8 cellular contexts compared by ENCODE assay signal in genomic region chr15:40906101-40906946, GRCh38. TPM values are rescaled to one million over a fixed set of nuclear protein-coding genes. Genes with fewer than 3 reads are reported as not detected.
DNase-seq lines count a peak whose midpoint lies in the region; ATAC-seq and TF ChIP-seq lines count a peak whose summit lies in the region.

No MANE protein-coding gene starts in this region.

- H3K36me3 Mint-ChIP-seq in activated naive CD4-positive, alpha-beta T cell treated with anti-CD3 and anti-CD28 coated beads for 36 hours (ENCODE audit: low read depth): peaks cover 5% of the 10 kb centered on the region

- WGBS in GM23248 (ENCODE audit: low coverage in 1 of 2, low lambda C conversion rate in 2 of 2, missing lambda C conversion rate in 2 of 2), 2 experiments: 2% methylated on average over 33 to 34 of the region's 35 CpGs
- WGBS in suprapubic skin: 9% methylated on average over 9 of the region's 35 CpGs

- in situ Hi-C loops in GM23248 (cut with MboI): loop anchor here (10.0 kb wide), 1 partner anchor 118 kb away; no protein-coding TSS in a partner anchor

- H3K9me3 Mint-ChIP-seq in activated naive CD4-positive, alpha-beta T cell treated with anti-CD3 and anti-CD28 coated beads for 36 hours: no peaks in the 10 kb centered on the region

- H3K4me3 Mint-ChIP-seq in activated naive CD4-positive, alpha-beta T cell treated with anti-CD3 and anti-CD28 coated beads for 36 hours: peak overlapping the region; percentile 73

- H2AFZ ChIP-seq in GM23248: peak overlapping the region; percentile 49

- H3K4me1 ChIP-seq in GM23248 (ENCODE audit: insufficient read depth) (peaks cover 24% of the 10 kb centered on the region), suprapubic skin (peaks cover 59% of the 10 kb centered on the region)

- no peaks in the 10 kb centered on the region for H4K20me1 ChIP-seq in GM23248 (ENCODE audit: insufficient read depth)

- H3K4me1 Mint-ChIP-seq in activated naive CD4-positive, alpha-beta T cell treated with anti-CD3 and anti-CD28 coated beads for 36 hours (ENCODE audit: low read depth): peaks cover 21% of the 10 kb centered on the region

- TF ChIP-seq CTCF in omental fat pad (IDR thresholded peaks at IDR 0.05) (peak in 1 of 3 donors; percentile 33), suprapubic skin (IDR thresholded peaks at IDR 0.05) (peak; percentile 43 to 87)

- peak; percentile 75 for ATAC-seq in omental fat pad (ENCODE audit: low FRiP score)

- peak overlapping the region; percentile 79 for H3K4me2 ChIP-seq in GM23248 (ENCODE audit: unreplicated experiment)

- DNase-seq in DMS153 (lab: John Stamatoyannopoulos, UW): peak; percentile 78
- peak; percentile 97 for DNase-seq in GM23248
- DNase-seq in LoVo (ENCODE audit: low spot score): peak; percentile 91
- DNase-seq in SHP77 treated with DMSO at 0.1 percent for 48 hours (lab: John Stamatoyannopoulos, UW): peak; percentile 92
- DNase-seq in activated naive CD4-positive, alpha-beta T cell treated with anti-CD3 and anti-CD28 coated beads for 36 hours: peak; percentile 87
- DNase-seq in germinal center (ENCODE audit: low spot score): peak; percentile 88
- DNase-seq in omental fat pad (ENCODE audit: low spot score): peak; percentile 65
- DNase-seq in suprapubic skin (ENCODE audit: low spot score in 2 of 2): peak; percentile 91

- H3K9me3 ChIP-seq in GM23248 (ENCODE audit: low read depth) (no peaks in the 10 kb centered on the region), suprapubic skin (no peaks in the 10 kb centered on the region)

- intact Hi-C loops in activated naive CD4-positive, alpha-beta T cell treated with anti-CD3 and anti-CD28 coated beads for 36 hours (cut with micrococcal nuclease): loop anchor here (1.0 to 5.0 kb wide), 2 partner anchors 376 to 426 kb away; partner anchors contain the start of genes NUSAP1 and OIP5

- H3K27ac ChIP-seq in GM23248: peak overlapping the region; percentile 75
- H3K27ac ChIP-seq in suprapubic skin: peak overlapping the region; percentile 78

- no peak for TF ChIP-seq POLR2A in suprapubic skin (IDR thresholded peaks at IDR 0.05)

- H3K4me3 ChIP-seq in GM23248 (peak overlapping the region; percentile 63), suprapubic skin (peak overlapping the region; percentile 43)

- H3K27me3 Mint-ChIP-seq in activated naive CD4-positive, alpha-beta T cell treated with anti-CD3 and anti-CD28 coated beads for 36 hours (ENCODE audit: low read depth): no peaks in the 10 kb centered on the region

- peak overlapping the region; percentile 24 for H3K27ac Mint-ChIP-seq in activated naive CD4-positive, alpha-beta T cell treated with anti-CD3 and anti-CD28 coated beads for 36 hours

- H3K36me3 ChIP-seq in GM23248 (ENCODE audit: low read depth) (no peaks in the 10 kb centered on the region; the same call in 1 of the 2 replicates), suprapubic skin (peaks cover 27% of the 10 kb centered on the region)

- no peaks in the 10 kb centered on the region for H3K27me3 ChIP-seq in GM23248 (replicated peaks; ENCODE audit: insufficient read depth)
- no peaks in the 10 kb centered on the region for H3K27me3 ChIP-seq in suprapubic skin

- peaks cover 6% of the 10 kb centered on the region for H3K79me2 ChIP-seq in GM23248 (ENCODE audit: insufficient read depth)

- no peak for TF ChIP-seq EP300 in suprapubic skin (IDR thresholded peaks at IDR 0.05)

- CTCF ChIA-PET in activated naive CD4-positive, alpha-beta T cell treated with anti-CD3 and anti-CD28 coated beads for 36 hours (lab: Charles Lee): interaction anchor here (0.5 to 15.7 kb wide), 25 partner anchors 10 to 290 kb away, joined by 3 to 393 read pairs (median 4); partner anchors contain the start of genes CHAC1, DLL4 and VPS18

- H3K9me2 ChIP-seq in GM23248 (ENCODE audit: insufficient read depth): no peaks in the 10 kb centered on the region

- H3F3A ChIP-seq in GM23248 (ENCODE audit: insufficient read depth): peaks cover 28% of the 10 kb centered on the region

- H3K9ac ChIP-seq in GM23248: peak overlapping the region; percentile 72

RNA-seq across cellular contexts. Expression of gene VPS18, which starts 12.1 kb away (rescaled TPM):
- total RNA-seq in GM23248 (2014; rRNA removed; shearing (Covaris generic)): 30.4 and 32.7 TPM in 2 replicates
- 15.8 and 16.4 TPM in 2 replicates for polyA plus RNA-seq in GM23248 (2016; fragmentation: Nextera tagmentation; extraction: Ambion mirVana)
- 1 to 10 TPM; 3.3 to 3.4 TPM for total RNA-seq in activated naive CD4-positive, alpha-beta T cell treated with anti-CD3 and anti-CD28 coated beads for 36 hours
- total RNA-seq in omental fat pad (10 to 100 TPM; 25.2 to 32.9 (median 28.9) TPM), suprapubic skin (10 to 100 TPM; 15.0 to 24.9 (median 19.7) TPM)

RNA-seq across cellular contexts. Expression of gene DLL4, which starts 22.8 kb away (rescaled TPM):
- not detected in 2 replicates for total RNA-seq in GM23248 (2014; rRNA removed; shearing (Covaris generic))
- not detected in 2 replicates for polyA plus RNA-seq in GM23248 (2016; fragmentation: Nextera tagmentation; extraction: Ambion mirVana)
- total RNA-seq in activated naive CD4-positive, alpha-beta T cell treated with anti-CD3 and anti-CD28 coated beads for 36 hours: under 1 TPM in 1 of 2 experiments, not detected in 1; 0.14 TPM
- total RNA-seq in omental fat pad: 10 to 100 TPM in 2 of 4 donors, 1 to 10 TPM in 2; 5.8 to 27.6 (median 10.1) TPM
- 1 to 10 TPM in 3 of 4 donors, under 1 TPM in 1; 0.47 to 5.3 (median 2.6) TPM for total RNA-seq in suprapubic skin

RNA-seq across cellular contexts. Expression of gene RHOV, which starts 32.3 kb away (rescaled TPM):
- not detected in 2 replicates for total RNA-seq in GM23248 (2014; rRNA removed; shearing (Covaris generic))
- polyA plus RNA-seq in GM23248 (2016; fragmentation: Nextera tagmentation; extraction: Ambion mirVana): not detected in 2 replicates
- under 1 TPM in 1 of 2 experiments, not detected in 1; 0.22 TPM for total RNA-seq in activated naive CD4-positive, alpha-beta T cell treated with anti-CD3 and anti-CD28 coated beads for 36 hours
- total RNA-seq in omental fat pad: not detected
- total RNA-seq in suprapubic skin: 10 to 100 TPM; 46.9 to 96.3 (median 79.7) TPM

RNA-seq across cellular contexts. Expression of gene CHAC1, which starts 46.9 kb away (rescaled TPM):
- 65.8 and 74.4 TPM in 2 replicates for total RNA-seq in GM23248 (2014; rRNA removed; shearing (Covaris generic))
- polyA plus RNA-seq in GM23248 (2016; fragmentation: Nextera tagmentation; extraction: Ambion mirVana): 43.8 and 47.2 TPM in 2 replicates
- 10 to 100 TPM; 19.8 to 20.2 TPM for total RNA-seq in activated naive CD4-positive, alpha-beta T cell treated with anti-CD3 and anti-CD28 coated beads for 36 hours
- total RNA-seq in omental fat pad: 10 to 100 TPM in 2 of 4 donors, 1 to 10 TPM in 1, under 1 TPM in 1; 0.63 to 63.6 (median 13.4) TPM
- 1 to 10 TPM in 3 of 4 donors, not detected in 1; 2.6 to 10.0 (median 3.3) TPM for total RNA-seq in suprapubic skin

Comparison
In these comparisons a context has a peak if more than half of its experiments do, and no peak if none do; other contexts are left out.
1. Peak in every context shown above with its lines: DNase-seq, ATAC-seq, H3K4me3 ChIP-seq and H3K27ac ChIP-seq.
2. RNA of gene RHOV, which starts 32.3 kb away (total RNA-seq): 46.9 to 96.3 TPM in suprapubic skin; 0.22 TPM in activated naive CD4-positive, alpha-beta T cell treated with anti-CD3 and anti-CD28 coated beads for 36 hours, not detected in omental fat pad and not detected in GM23248; every median in the first group is over 10 times any median in the second.